Comparison of ENCODE assay signal across 22 cellular contexts in genomic region chr9:132802121-132802795, GRCh38.
DNase-seq lines count a peak whose midpoint lies in the region; ATAC-seq and TF ChIP-seq lines count a peak whose summit lies in the region.
"Had no signal": no experiment of that assay in that cellular context is flagged by ENCODE, and none has a peak within 500 bp of the region (broad histone marks: within the 10 kb centered on the region; RNA-seq: fewer than 3 reads in every experiment).

No MANE protein-coding gene starts in this region.

- no peak overlapping the region for H3K4me2 ChIP-seq in neural progenitor cell
- no peak overlapping the region for H3K4me2 ChIP-seq in GM23248 (ENCODE audit: unreplicated experiment)

- H3K79me2 ChIP-seq in neural progenitor cell (ENCODE audit: low read depth): no peaks in the 10 kb centered on the region
- no peaks in the 10 kb centered on the region for H3K79me2 ChIP-seq in GM23248 (ENCODE audit: insufficient read depth)

- no peaks in the 10 kb centered on the region for H3K36me3 ChIP-seq in A673 (ENCODE audit: insufficient read depth, low read length, poor library complexity, severe bottlenecking)
- no peaks in the 10 kb centered on the region for H3K36me3 ChIP-seq in HEK293 (ENCODE audit: control insufficient read depth in 2 of 2, insufficient read depth in 1 of 2, low read length in 2 of 2)
- no peaks in the 10 kb centered on the region for H3K36me3 ChIP-seq in neural progenitor cell
- no peaks in the 10 kb centered on the region for H3K36me3 ChIP-seq in GM23248 (ENCODE audit: low read depth)
- H3K36me3 ChIP-seq: SJCRH30 had no signal

- H3K27me3 ChIP-seq in A673 (replicated peaks; ENCODE audit: insufficient read depth, low read depth, low read length, poor library complexity) (peaks cover 11% of the 10 kb centered on the region), neural progenitor cell (peaks cover 28% of the 10 kb centered on the region), GM23248 (replicated peaks; ENCODE audit: insufficient read depth) (peaks cover 34% of the 10 kb centered on the region)

- H3K9me3 Mint-ChIP-seq in neural progenitor cell: no peaks in the 10 kb centered on the region
- H3K9me3 Mint-ChIP-seq: CD4-positive, CD25-positive, alpha-beta regulatory T cell had no signal

- H4K20me1 ChIP-seq in neural progenitor cell (ENCODE audit: low read depth) (no peaks in the 10 kb centered on the region), GM23248 (ENCODE audit: insufficient read depth) (no peaks in the 10 kb centered on the region)

- peaks cover 1% of the 10 kb centered on the region for H3K36me3 Mint-ChIP-seq in neural progenitor cell
- H3K36me3 Mint-ChIP-seq: CD4-positive, CD25-positive, alpha-beta regulatory T cell had no signal

- no TSS peak for BruUV-seq in A673 (replicated peaks; lab: Mats Ljungman, UMichigan)

- ATAC-seq in HG02840 (IDR thresholded peaks at IDR 0.05; ENCODE audit: low FRiP score, unreplicated experiment): no peak
- ATAC-seq: PC-3 had no signal

- TF ChIP-seq CTCF in A673 (conservative IDR thresholded peaks at IDR 0.05; ENCODE audit: low read depth, low read length) (no peak), HEK293 (tag by site-specific recombination; IDR thresholded peaks at IDR 0.05) (no peak), neural progenitor cell (IDR thresholded peaks at IDR 0.05) (no peak)

- no peak overlapping the region for H3K27ac ChIP-seq in A673 (ENCODE audit: low read depth, low read length, poor library complexity, severe bottlenecking)
- H3K27ac ChIP-seq in HEK293 (ENCODE audit: extremely low read depth, low read depth, low read length): no peak overlapping the region
- no peak overlapping the region for H3K27ac ChIP-seq in neural progenitor cell
- no peak overlapping the region for H3K27ac ChIP-seq in GM23248
- H3K27ac ChIP-seq: RWPE1, SJCRH30 had no signal

- DNase-seq in A673 (ENCODE audit: low spot score): peak; percentile 17
- peak; percentile 47 for DNase-seq in ecto neural progenitor cell (ENCODE audit: low spot score)
- DNase-seq in neural progenitor cell (ENCODE audit: low spot score): peak; percentile 29
- DNase-seq in NCI-H1417 treated with DMSO at 0.1 percent for 48 hours (lab: John Stamatoyannopoulos, UW): no peak
- no peak for DNase-seq in NAMALWA (ENCODE audit: low spot score)
- DNase-seq in GM23248: no peak
- DNase-seq: Caco-2; CD4-positive, CD25-positive, alpha-beta regulatory T cell; DMS153; HCEC 1CT; KG1; NCI-H1048; NCI-H146; NCI-H2081 treated with DMSO at 0.1 percent for 48 hours; NCI-H226; NCI-H526; PC-3; SJCRH30 had no signal

- H3K9ac ChIP-seq in neural progenitor cell (no peak overlapping the region), GM23248 (no peak overlapping the region)

- no peaks in the 10 kb centered on the region for H3K9me3 ChIP-seq in A673 (ENCODE audit: low read depth, low read length, poor library complexity, severe bottlenecking)
- no peaks in the 10 kb centered on the region for H3K9me3 ChIP-seq in HEK293 (ENCODE audit: control insufficient read depth, insufficient read depth, low read depth, low read length)
- H3K9me3 ChIP-seq in neural progenitor cell (ENCODE audit: low read depth): no peaks in the 10 kb centered on the region
- H3K9me3 ChIP-seq in GM23248 (ENCODE audit: low read depth): no peaks in the 10 kb centered on the region
- H3K9me3 ChIP-seq: Caco-2, SJCRH30 had no signal

- WGBS in GM23248 (ENCODE audit: low coverage in 1 of 2, low lambda C conversion rate in 2 of 2, missing lambda C conversion rate in 2 of 2), 2 experiments: 47 to 49% methylated on average over 16 to 17 of the region's 17 CpGs

- H3F3A ChIP-seq in neural progenitor cell (ENCODE audit: low read depth) (no peaks in the 10 kb centered on the region), GM23248 (ENCODE audit: insufficient read depth) (no peaks in the 10 kb centered on the region)

- no peak overlapping the region for H3K27ac Mint-ChIP-seq in neural progenitor cell
- H3K27ac Mint-ChIP-seq: B cell; CD4-positive, CD25-positive, alpha-beta regulatory T cell had no signal

- no peak overlapping the region for H3K4me3 Mint-ChIP-seq in neural progenitor cell
- H3K4me3 Mint-ChIP-seq: B cell; CD4-positive, CD25-positive, alpha-beta regulatory T cell had no signal

- peaks cover 46% of the 10 kb centered on the region for H3K4me1 Mint-ChIP-seq in neural progenitor cell
- H3K4me1 Mint-ChIP-seq: CD4-positive, CD25-positive, alpha-beta regulatory T cell had no signal

- in situ Hi-C loops in GM23248 (cut with MboI): no loop called here

- H3K9me2 ChIP-seq in GM23248 (ENCODE audit: insufficient read depth): no peaks in the 10 kb centered on the region

- POLR2A ChIA-PET in A673 (lab: Charles Lee; ENCODE audit: low non-redundant PET) (no interaction called here), HEK293 (lab: Yijun Ruan, JAX) (no interaction called here)

- peaks cover 18% of the 10 kb centered on the region for H3K27me3 Mint-ChIP-seq in neural progenitor cell (ENCODE audit: insufficient read depth, low read depth)

- H2AFZ ChIP-seq in neural progenitor cell (replicated peaks) (no peak overlapping the region), GM23248 (no peak overlapping the region)

- intact Hi-C loops in A673 (cut with micrococcal nuclease; ENCODE audit: unreplicated experiment): loop anchor here (5.0 to 10.0 kb wide), 3 partner anchors 173 to 390 kb away; partner anchors contain the start of genes CFAP77 and GFI1B

- H3K4me1 ChIP-seq in A673 (ENCODE audit: insufficient read depth, low read length, poor library complexity, severe bottlenecking): peaks cover 3% of the 10 kb centered on the region
- H3K4me1 ChIP-seq in HEK293 (ENCODE audit: control insufficient read depth, insufficient read depth, low read length): peaks cover 8% of the 10 kb centered on the region
- H3K4me1 ChIP-seq in neural progenitor cell: peaks cover 11% of the 10 kb centered on the region
- H3K4me1 ChIP-seq in GM23248 (ENCODE audit: insufficient read depth): no peaks in the 10 kb centered on the region

- H3K4me3 ChIP-seq in A673 (ENCODE audit: low read depth, low read length, poor library complexity, severe bottlenecking) (no peak overlapping the region), HEK293 (ENCODE audit: low read depth, low read length) (no peak overlapping the region), neural progenitor cell (no peak overlapping the region), GM23248 (no peak overlapping the region)
- H3K4me3 ChIP-seq: SJCRH30 had no signal

- CTCF ChIA-PET in A673 (lab: Charles Lee) (interaction anchor here (0.7 kb wide), 1 partner anchor 30 kb away, joined by 3 read pairs; no protein-coding TSS in a partner anchor), HEK293 (lab: Yijun Ruan, JAX) (interaction anchor here (0.6 to 2.0 kb wide), 6 partner anchors 15 to 686 kb away, joined by 3 to 5 read pairs (median 3); no protein-coding TSS in a partner anchor)

TF ChIP-seq in HEK293, 187 proteins besides CTCF, POLR2A, EP300 and RAD21:
- TF ChIP-seq ZNF184 (tag by site-specific recombination; IDR thresholded peaks at IDR 0.05) (no peak), ZNF274 (IDR thresholded peaks at IDR 0.05; ENCODE audit: low read length) (no peak), ZNF274 (tag by site-specific recombination; IDR thresholded peaks at IDR 0.05; ENCODE audit: borderline replicate concordance) (no peak), ZNF366 (tag by site-specific recombination; conservative IDR thresholded peaks at IDR 0.05) (no peak), KLF1 (tag by site-specific recombination; IDR thresholded peaks at IDR 0.05) (peak; percentile 77), GLI2 (tag by site-specific recombination; IDR thresholded peaks at IDR 0.05; ENCODE audit: borderline replicate concordance, low read depth) (no peak)

Comparison
In these comparisons a context has a peak if more than half of its experiments do, and no peak if none do; other contexts are left out.
1. DNase-seq: peak in A673 (single experiment), ecto neural progenitor cell (single experiment) and neural progenitor cell (single experiment); none in NCI-H1417 treated with DMSO at 0.1 percent for 48 hours (single experiment), NAMALWA (single experiment) and GM23248 (single experiment).